Comparison of ENCODE assay signal across 8 cellular contexts in the genomic region with DNA sequence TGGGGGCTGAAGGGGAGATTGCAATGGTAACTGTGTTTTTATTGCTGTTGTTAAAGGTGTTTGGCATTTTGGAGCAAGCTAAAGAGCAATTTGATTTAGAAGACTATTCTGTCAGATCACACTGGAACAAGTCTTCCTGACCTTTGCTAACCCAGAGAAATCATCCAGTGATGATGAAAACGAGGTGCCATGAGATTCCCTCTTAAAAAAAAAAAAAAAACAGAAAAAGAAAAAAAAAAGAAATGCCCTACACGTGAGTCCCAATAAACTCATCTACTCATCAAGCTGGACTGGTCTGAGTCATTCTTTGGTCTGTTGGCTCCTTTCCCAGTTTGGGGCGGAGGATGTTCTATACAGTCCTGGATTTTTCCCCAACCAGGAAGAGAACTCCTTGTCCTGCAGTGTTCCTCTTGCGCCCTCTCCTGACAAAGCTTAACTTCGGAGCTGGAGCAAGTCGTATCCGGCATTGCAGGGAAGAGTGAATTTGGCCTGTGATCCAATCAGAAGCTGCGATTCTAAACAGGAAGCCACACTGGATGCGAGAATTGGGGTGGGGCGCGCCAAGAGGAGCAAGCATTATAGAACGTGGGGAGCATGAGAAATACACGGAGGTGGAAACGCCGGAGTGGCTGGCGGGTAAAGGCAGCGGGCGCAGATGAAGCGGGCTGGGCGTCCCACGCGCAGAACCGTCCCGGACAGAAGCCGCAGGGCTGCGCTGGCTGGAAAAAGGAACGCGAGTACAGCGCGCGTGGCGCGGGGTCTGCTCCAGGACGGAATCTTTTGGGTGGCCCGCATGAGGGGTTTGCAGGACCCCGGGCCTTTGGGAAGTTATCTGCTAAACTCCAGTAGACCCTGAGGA. TPM values are rescaled to one million over a fixed set of nuclear protein-coding genes. Genes with fewer than 3 reads are reported as not detected.
DNase-seq lines count a peak whose midpoint lies in the region; ATAC-seq and TF ChIP-seq lines count a peak whose summit lies in the region.

No MANE protein-coding gene starts in this region.

- CTCF ChIA-PET in activated CD4-positive, alpha-beta T cell treated with anti-CD3 and anti-CD28 coated beads for 36 hours (lab: Charles Lee) = interaction anchor here (1.1 to 2.5 kb wide), 5 partner anchors 22 to 140 kb away, joined by 3 to 9 read pairs (median 8); no protein-coding TSS in a partner anchor

- intact Hi-C loops in activated CD4-positive, alpha-beta T cell treated with anti-CD3 and anti-CD28 coated beads for 36 hours (cut with DNase I, micrococcal nuclease) = loop anchor here (1.0 to 5.0 kb wide), 8 partner anchors 22 to 892 kb away; a partner anchor contains a TSS

- peak overlapping the region; percentile 81 for H3K27ac Mint-ChIP-seq in activated CD4-positive, alpha-beta T cell treated with anti-CD3 and anti-CD28 coated beads for 36 hours
- no peak overlapping the region for H3K27ac Mint-ChIP-seq in endothelial cell (ENCODE audit: unreplicated experiment)
- H3K27ac Mint-ChIP-seq in memory B cell = peak overlapping the region; percentile 92

- POLR2A ChIA-PET in activated CD4-positive, alpha-beta T cell treated with anti-CD3 and anti-CD28 coated beads for 36 hours (lab: Charles Lee) = interaction anchor here (0.6 to 0.8 kb wide), 2 partner anchors 345 to 904 kb away, joined by 3 to 4 read pairs; no protein-coding TSS in a partner anchor

- H3K4me3 Mint-ChIP-seq in activated CD4-positive, alpha-beta T cell treated with anti-CD3 and anti-CD28 coated beads for 36 hours = peak overlapping the region; percentile 85
- peak overlapping the region; percentile 94 for H3K4me3 Mint-ChIP-seq in endothelial cell (ENCODE audit: unreplicated experiment)
- H3K4me3 Mint-ChIP-seq in memory B cell = peak overlapping the region; percentile 92

- no peaks in the 10 kb centered on the region for H3K9me3 Mint-ChIP-seq in activated CD4-positive, alpha-beta T cell treated with anti-CD3 and anti-CD28 coated beads for 36 hours (ENCODE audit: low read depth)
- H3K9me3 Mint-ChIP-seq in endothelial cell (ENCODE audit: unreplicated experiment) (no peaks in the 10 kb centered on the region), memory B cell (no peaks in the 10 kb centered on the region)

- peaks cover 22% of the 10 kb centered on the region for H3K27me3 Mint-ChIP-seq in activated CD4-positive, alpha-beta T cell treated with anti-CD3 and anti-CD28 coated beads for 36 hours
- no peaks in the 10 kb centered on the region for H3K27me3 Mint-ChIP-seq in endothelial cell (ENCODE audit: unreplicated experiment)
- no peaks in the 10 kb centered on the region for H3K27me3 Mint-ChIP-seq in memory B cell

- ATAC-seq in GM19043 (IDR thresholded peaks at IDR 0.05; ENCODE audit: low read depth, unreplicated experiment) = peak; percentile 50
- ATAC-seq in HG03280 (IDR thresholded peaks at IDR 0.05; ENCODE audit: unreplicated experiment) = peak; percentile 50
- ATAC-seq in activated CD4-positive, alpha-beta T cell treated with anti-CD3 and anti-CD28 coated beads for 36 hours = peak; percentile 77
- peak; percentile 49 for ATAC-seq in memory B cell (ENCODE audit: low read depth)

- no peak for TF ChIP-seq CTCF in endothelial cell (IDR thresholded peaks at IDR 0.05; ENCODE audit: unreplicated experiment)

- H3K4me1 Mint-ChIP-seq in activated CD4-positive, alpha-beta T cell treated with anti-CD3 and anti-CD28 coated beads for 36 hours = peaks cover 25% of the 10 kb centered on the region
- H3K4me1 Mint-ChIP-seq in endothelial cell (ENCODE audit: unreplicated experiment) (peaks cover 14% of the 10 kb centered on the region), memory B cell (peaks cover 21% of the 10 kb centered on the region)

- peak; percentile 97 for DNase-seq in CD1c-positive myeloid dendritic cell (ENCODE audit: extremely low spot score)
- DNase-seq in NCI-H345 (lab: John Stamatoyannopoulos, UW) = peak; percentile 98
- peak; percentile 81 for DNase-seq in activated CD4-positive, alpha-beta T cell treated with anti-CD3 and anti-CD28 coated beads for 36 hours
- DNase-seq in endothelial cell (ENCODE audit: low spot score) = peak; percentile 85
- DNase-seq in memory B cell (ENCODE audit: low spot score in 2 of 2) = peak; percentile 27 to 37
- DNase-seq in stimulated activated CD8-positive, alpha-beta memory T cell treated with anti-CD3 and anti-CD28 coated beads, Interleukin-4, amount 100 ng/mL, for 48 hours = peak; percentile 71

- H3K36me3 Mint-ChIP-seq in activated CD4-positive, alpha-beta T cell treated with anti-CD3 and anti-CD28 coated beads for 36 hours (ENCODE audit: low read depth) = no peaks in the 10 kb centered on the region
- H3K36me3 Mint-ChIP-seq in endothelial cell (ENCODE audit: low read depth, unreplicated experiment) (no peaks in the 10 kb centered on the region), memory B cell (no peaks in the 10 kb centered on the region)

RNA-seq across cellular contexts. Expression of a gene that starts 22.4 kb away (rescaled TPM):
- total RNA-seq in activated CD4-positive, alpha-beta T cell treated with anti-CD3 and anti-CD28 coated beads for 36 hours = not detected
- 3.7 TPM for total RNA-seq in endothelial cell (ENCODE audit: unreplicated experiment)

Comparison
In these comparisons a context has a peak if more than half of its experiments do, and no peak if none do; other contexts are left out.
1. Peak in every context shown above with its lines: DNase-seq and ATAC-seq.
2. DNase-seq: peak in every context shown above with its lines; median percentile 98 in NCI-H345; 97 in CD1c-positive myeloid dendritic cell; 85 in endothelial cell; 81 in activated CD4-positive, alpha-beta T cell treated with anti-CD3 and anti-CD28 coated beads for 36 hours; 71 in stimulated activated CD8-positive, alpha-beta memory T cell treated with anti-CD3 and anti-CD28 coated beads, Interleukin-4, amount 100 ng/mL, for 48 hours; 32 in memory B cell.